19 cellular contexts compared by ENCODE assay signal in genomic region chr21:23394458-23394857, GRCh38.
"Had no signal": no experiment of that assay in that cellular context is flagged by ENCODE, and none has a peak within 500 bp of the region (broad histone marks: within the 10 kb centered on the region; RNA-seq: fewer than 3 reads in every experiment).

No MANE protein-coding gene starts in this region.

- H3K9me3 Mint-ChIP-seq: nephron progenitor cell had no signal

- H3K27ac ChIP-seq: adrenal gland, ascending aorta, brain microvascular endothelial cell, epithelial cell of prostate, heart left ventricle, parathyroid adenoma, upper lobe of left lung, WERI-Rb-1 had no signal

- H3K4me1 Mint-ChIP-seq: T-helper 17 cell had no signal

- H3K27ac Mint-ChIP-seq: activated naive CD8-positive, alpha-beta T cell; nephron progenitor cell; T-helper 17 cell had no signal

- H3K4me1 ChIP-seq: adrenal gland, ascending aorta, heart left ventricle, parathyroid adenoma, upper lobe of left lung had no signal

- H3K27me3 Mint-ChIP-seq: activated naive CD8-positive, alpha-beta T cell; T-helper 17 cell had no signal

- H3K36me3 ChIP-seq: adrenal gland, ascending aorta, brain microvascular endothelial cell, heart left ventricle, upper lobe of left lung, WERI-Rb-1 had no signal

- H3K27me3 ChIP-seq: adrenal gland, ascending aorta, brain microvascular endothelial cell, heart left ventricle, upper lobe of left lung had no signal

- H3K4me3 ChIP-seq: adrenal gland, ascending aorta, heart left ventricle, upper lobe of left lung had no signal

- H3K4me3 Mint-ChIP-seq: activated naive CD8-positive, alpha-beta T cell; nephron progenitor cell; T-helper 17 cell had no signal

- H3K9me3 ChIP-seq: adrenal gland, ascending aorta, heart left ventricle, upper lobe of left lung had no signal

- DNase-seq: activated CD4-positive, CD25-positive, alpha-beta regulatory T cell treated with anti-CD3 and anti-CD28 coated beads, Interleukin-2, amount 50 U/mL, for 72 hours; activated gamma-delta T cell treated with Interleukin-2 at 50 U/mL for 16 hours; activated T-cell treated with anti-CD3 and anti-CD28 coated beads, Interleukin-2, amount 50 U/mL, for 1 hour; adrenal gland; brain microvascular endothelial cell; central memory CD4-positive, alpha-beta T cell; heart left ventricle; mesenchymal stem cell; nephron progenitor cell; right cardiac atrium; stimulated activated CD4-positive, alpha-beta T cell treated with anti-CD3 and anti-CD28 coated beads, Interleukin-4, amount 100 ng/mL, for 24 hours; stimulated activated naive CD4-positive, alpha-beta T cell treated with Interleukin-2 at 50 U/mL for 16 hours; T-helper 17 cell; upper lobe of left lung; WERI-Rb-1 had no signal

- H3K36me3 Mint-ChIP-seq: activated naive CD8-positive, alpha-beta T cell had no signal
